Comparison of ENCODE assay signal across 9 cellular contexts in genomic region chr16:28182183-28182582, GRCh38. TPM values are rescaled to one million over a fixed set of nuclear protein-coding genes. Genes with fewer than 3 reads are reported as not detected.
DNase-seq lines count a peak whose midpoint lies in the region; ATAC-seq and TF ChIP-seq lines count a peak whose summit lies in the region.
"Had no signal": no experiment of that assay in that cellular context is flagged by ENCODE, and none has a peak within 500 bp of the region (broad histone marks: within the 10 kb centered on the region; RNA-seq: fewer than 3 reads in every experiment).

No MANE protein-coding gene starts in this region.

- peaks cover 33% of the 10 kb centered on the region; the same call in 1 of the 2 replicates for H4K20me1 ChIP-seq in HCT116 (ENCODE audit: insufficient read depth)

- peaks cover 77% of the 10 kb centered on the region for H3K4me1 Mint-ChIP-seq in activated CD8-positive, alpha-beta T cell treated with anti-CD3 and anti-CD28 coated beads, Interleukin-2, amount 10 ng/mL, durations not matched to agents 7 days and 5 days (ENCODE audit: low read depth)

- peak; percentile 56 for ATAC-seq in HCT116
- peak; percentile 38 for ATAC-seq in activated CD8-positive, alpha-beta T cell treated with anti-CD3 and anti-CD28 coated beads, Interleukin-2, amount 10 ng/mL, durations not matched to agents 7 days and 5 days
- ATAC-seq in body of pancreas = no peak
- no peak for ATAC-seq in GM18858 (IDR thresholded peaks at IDR 0.05; ENCODE audit: unreplicated experiment)

- TF ChIP-seq CTCF in HCT116 (IDR thresholded peaks at IDR 0.05 in 2 of 3, conservative IDR thresholded peaks at IDR 0.05 in 1 of 3; ENCODE audit: borderline replicate concordance in 1 of 3, insufficient read depth in 1 of 3, low read depth in 2 of 3, low read length in 2 of 3) = no peak
- no peak for TF ChIP-seq CTCF in fibroblast of villous mesenchyme (IDR thresholded peaks at IDR 0.05; ENCODE audit: insufficient read depth, low read depth, low read length)
- TF ChIP-seq CTCF in body of pancreas (IDR thresholded peaks at IDR 0.05) = no peak
- no peak for TF ChIP-seq CTCF in vagina (IDR thresholded peaks at IDR 0.05)

- H3K4me2 ChIP-seq in HCT116 (ENCODE audit: low read length) = peak overlapping the region; percentile 66

- H3K27ac Mint-ChIP-seq in activated CD8-positive, alpha-beta T cell treated with anti-CD3 and anti-CD28 coated beads, Interleukin-2, amount 10 ng/mL, durations not matched to agents 7 days and 5 days = peak overlapping the region; percentile 74

- POLR2A ChIA-PET in HCT116 (lab: Charles Lee) = no interaction called here
- POLR2A ChIA-PET in activated CD8-positive, alpha-beta T cell treated with anti-CD3 and anti-CD28 coated beads, Interleukin-2, amount 10 ng/mL, durations not matched to agents 7 days and 5 days (lab: Charles Lee) = interaction anchor here (1.1 kb wide), 1 partner anchor 12 kb away, joined by 3 read pairs; no protein-coding TSS in a partner anchor

- peaks cover 100% of the 10 kb centered on the region for H3K79me2 ChIP-seq in HCT116 (ENCODE audit: insufficient read depth, low read length)

- H3K27me3 Mint-ChIP-seq in activated CD8-positive, alpha-beta T cell treated with anti-CD3 and anti-CD28 coated beads, Interleukin-2, amount 10 ng/mL, durations not matched to agents 7 days and 5 days (ENCODE audit: low read depth) = no peaks in the 10 kb centered on the region

- H3K9me3 Mint-ChIP-seq in activated CD8-positive, alpha-beta T cell treated with anti-CD3 and anti-CD28 coated beads, Interleukin-2, amount 10 ng/mL, durations not matched to agents 7 days and 5 days (ENCODE audit: insufficient read depth) = peaks cover 3% of the 10 kb centered on the region

- no peaks in the 10 kb centered on the region for H3K27me3 ChIP-seq in HCT116 (ENCODE audit: insufficient read depth, low read length)
- no peaks in the 10 kb centered on the region for H3K27me3 ChIP-seq in body of pancreas
- no peaks in the 10 kb centered on the region for H3K27me3 ChIP-seq in vagina

- no peak overlapping the region for H2AFZ ChIP-seq in HCT116 (ENCODE audit: low read depth, low read length, poor library complexity, severe bottlenecking)

- H3K4me3 ChIP-seq in HCT116 (replicated peaks in 1 of 2; ENCODE audit: low read depth in 1 of 2, low read length in 2 of 2) (peak overlapping the region in 1 of 2 experiments; percentile 16; a peak in 1 of 4 replicates), fibroblast of villous mesenchyme (ENCODE audit: low read depth, low read length) (no peak overlapping the region), body of pancreas (no peak overlapping the region), vagina (no peak overlapping the region)

- H3K4me1 ChIP-seq in HCT116 (ENCODE audit: control insufficient read depth in 1 of 2, insufficient read depth in 2 of 2, low read length in 2 of 2) (peaks cover 37 to 61% of the 10 kb centered on the region in 2 experiments), body of pancreas (peaks cover 55% of the 10 kb centered on the region), vagina (peaks cover 41% of the 10 kb centered on the region)

- WGBS in body of pancreas, 2 donors = 87 to 89% methylated on average over 7 of the region's 7 CpGs

- no peak for TF ChIP-seq RAD21 in HCT116 (IDR thresholded peaks at IDR 0.05; ENCODE audit: low read depth)

- no TSS peak for BruUV-seq in HCT116 (replicated peaks; lab: Mats Ljungman, UMichigan)

- intact Hi-C loops in HCT116 (cut with micrococcal nuclease) (no loop called here), body of pancreas (cut with DNase I) (no loop called here), vagina (cut with DNase I) (no loop called here)

- peak overlapping the region; percentile 5 for H3K4me3 Mint-ChIP-seq in activated CD8-positive, alpha-beta T cell treated with anti-CD3 and anti-CD28 coated beads, Interleukin-2, amount 10 ng/mL, durations not matched to agents 7 days and 5 days

- H3K9ac ChIP-seq in HCT116 (ENCODE audit: low read length) = peak overlapping the region; percentile 41

- RAD21 ChIA-PET in HCT116 (lab: Charles Lee; ENCODE audit: low non-redundant PET in 1 of 2, low total read pairs in 2 of 2, uncharacterized antibody in 2 of 2, unreplicated experiment in 2 of 2) = no interaction called here

- no peaks in the 10 kb centered on the region for H3K9me2 ChIP-seq in HCT116 (ENCODE audit: insufficient read depth)

- H3K36me3 Mint-ChIP-seq in activated CD8-positive, alpha-beta T cell treated with anti-CD3 and anti-CD28 coated beads, Interleukin-2, amount 10 ng/mL, durations not matched to agents 7 days and 5 days (ENCODE audit: low read depth) = peaks cover 73% of the 10 kb centered on the region

- H3K9me3 ChIP-seq in HCT116 (ENCODE audit: control insufficient read depth in 1 of 2, insufficient read depth in 1 of 2, low read depth in 1 of 2, low read length in 2 of 2) (0 out of 4 replicates have a peak, but pooled peaks cover 0 to 3% of the 10 kb centered on the region in 2 experiments), body of pancreas (no peaks in the 10 kb centered on the region), vagina (no peaks in the 10 kb centered on the region)

- H3K27ac ChIP-seq in HCT116 (ENCODE audit: low read depth, low read length) (peak overlapping the region; percentile 60), body of pancreas (peak overlapping the region in 2 of 4 donors; percentile 49 to 51), vagina (no peak overlapping the region)

- DNase-seq in HCT116 (ENCODE audit: low read depth, low spot score) (no peak), fibroblast of villous mesenchyme (ENCODE audit: low read depth) (peak; percentile 28), COLO668 (lab: John Stamatoyannopoulos, UW; ENCODE audit: unreplicated experiment) (no peak), body of pancreas (no peak), vagina (ENCODE audit: extremely low spot score in 2 of 2) (no peak)
- DNase-seq in activated CD8-positive, alpha-beta T cell treated with anti-CD3 and anti-CD28 coated beads, Interleukin-2, amount 10 ng/mL, durations not matched to agents 7 days and 5 days = peak; percentile 35
- DNase-seq in stimulated activated CD4-positive, alpha-beta T cell treated with anti-CD3 and anti-CD28 coated beads, TNF-alpha, amount 100 ng/mL, for 24 hours (ENCODE audit: low read depth in 3 of 3) = peak in 2 of 3 experiments; percentile 32 to 57
- DNase-seq: Kasumi-1 had no signal

- CTCF ChIA-PET in HCT116 (lab: Charles Lee) = no interaction called here
- CTCF ChIA-PET in activated CD8-positive, alpha-beta T cell treated with anti-CD3 and anti-CD28 coated beads, Interleukin-2, amount 10 ng/mL, durations not matched to agents 7 days and 5 days (lab: Charles Lee) = interaction anchor here (0.6 to 3.1 kb wide), 9 partner anchors 9 to 968 kb away, joined by 3 to 12 read pairs (median 4); partner anchors contain the start of gene XPO6

- H3K36me3 ChIP-seq in HCT116 (ENCODE audit: control insufficient read depth in 1 of 2, insufficient read depth in 2 of 2, low read length in 2 of 2) = peaks cover 4 to 33% of the 10 kb centered on the region in 2 experiments; a peak in 1 of 4 replicates
- peaks cover 0 to 1% of the 10 kb centered on the region in 2 donors for H3K36me3 ChIP-seq in body of pancreas (replicated peaks in 1 of 2; ENCODE audit: insufficient read depth in 1 of 2, low read depth in 2 of 2)
- H3K36me3 ChIP-seq in vagina = peaks cover 0 to 7% of the 10 kb centered on the region in 2 donors

- TF ChIP-seq POLR2A in HCT116 (IDR thresholded peaks at IDR 0.05; ENCODE audit: borderline replicate concordance, extremely low read depth, insufficient read depth, insufficient read length) (no peak), body of pancreas (IDR thresholded peaks at IDR 0.05) (no peak), vagina (IDR thresholded peaks at IDR 0.05) (no peak)

TF ChIP-seq in HCT116, 20 proteins besides CTCF, POLR2A, EP300 and RAD21:
- TF ChIP-seq ZNF274 (IDR thresholded peaks at IDR 0.05; ENCODE audit: low read depth, low read length) (no peak), CEBPB (IDR thresholded peaks at IDR 0.05; ENCODE audit: low read depth) (no peak), SP1 (IDR thresholded peaks at IDR 0.05; ENCODE audit: low read depth) (no peak), TCF7L2 (IDR thresholded peaks at IDR 0.05; ENCODE audit: borderline replicate concordance, extremely low read depth, insufficient read depth, insufficient read length) (no peak), EZH2 (IDR thresholded peaks at IDR 0.05) (no peak), POLR2AphosphoS5 (IDR thresholded peaks at IDR 0.05; ENCODE audit: low read depth, low read length) (no peak), FOSL1 (IDR thresholded peaks at IDR 0.05; ENCODE audit: low read depth) (0 out of 2 replicates have a peak, but pooled peaks have one; percentile 14), YY1 (IDR thresholded peaks at IDR 0.05; ENCODE audit: extremely low read depth, insufficient replicate concordance, low read depth, low read length) (no peak), SIN3A (IDR thresholded peaks at IDR 0.05; ENCODE audit: low read depth) (no peak)

RNA-seq across cellular contexts. Expression of gene XPO6, which starts 29.6 kb away (rescaled TPM):
- total RNA-seq in HCT116 (2021; ENCODE audit: unreplicated experiment) (162 TPM), fibroblast of villous mesenchyme (105 and 111 TPM in 2 replicates), body of pancreas (100 to 1,000 TPM in 1 of 2 donors, 10 to 100 TPM in 1; 54.7 to 103 TPM), vagina (72.7 TPM)
- polyA plus RNA-seq in HCT116 (2012) = 129 and 140 TPM in 2 replicates
- 100 to 1,000 TPM; 206 to 209 TPM for total RNA-seq in activated CD8-positive, alpha-beta T cell treated with anti-CD3 and anti-CD28 coated beads, Interleukin-2, amount 10 ng/mL, durations not matched to agents 7 days and 5 days

Comparison
In these comparisons a context has a peak if more than half of its experiments do, and no peak if none do; other contexts are left out.
1. ATAC-seq: peak in HCT116 (single experiment) and activated CD8-positive, alpha-beta T cell treated with anti-CD3 and anti-CD28 coated beads, Interleukin-2, amount 10 ng/mL, durations not matched to agents 7 days and 5 days (single experiment); none in body of pancreas (single experiment) and GM18858 (single experiment).
2. DNase-seq: peak in activated CD8-positive, alpha-beta T cell treated with anti-CD3 and anti-CD28 coated beads, Interleukin-2, amount 10 ng/mL, durations not matched to agents 7 days and 5 days (single experiment), fibroblast of villous mesenchyme (single experiment) and stimulated activated CD4-positive, alpha-beta T cell treated with anti-CD3 and anti-CD28 coated beads, TNF-alpha, amount 100 ng/mL, for 24 hours (2 of 3); none in HCT116 (single experiment), COLO668 (single experiment), body of pancreas (0 of 4) and vagina (0 of 2).